Comparison of ENCODE assay signal across 23 cellular contexts in the genomic region with DNA sequence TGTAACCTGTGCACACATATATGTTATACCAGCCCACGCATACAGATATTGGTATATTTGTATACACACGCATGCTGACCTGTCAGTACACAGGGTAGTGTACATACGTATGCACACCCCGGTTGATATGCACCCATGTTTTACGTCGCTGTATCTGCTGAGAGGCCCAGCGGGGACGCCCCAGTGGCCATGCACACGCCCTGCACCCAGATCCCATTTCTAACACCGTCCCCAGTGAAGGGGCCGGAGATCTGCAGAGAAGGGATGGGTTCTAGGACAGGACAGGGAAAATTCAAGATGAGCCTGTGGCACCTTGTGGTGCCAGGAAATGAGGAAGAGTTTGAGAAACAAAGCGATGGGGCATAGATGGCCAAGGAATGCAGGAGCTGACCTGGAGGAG.
"Had no signal": no experiment of that assay in that cellular context is flagged by ENCODE, and none has a peak within 500 bp of the region (broad histone marks: within the 10 kb centered on the region; RNA-seq: fewer than 3 reads in every experiment).

No MANE protein-coding gene starts in this region.

- H3K4me3 Mint-ChIP-seq: activated T-cell treated with anti-CD3 and anti-CD28 coated beads, Interleukin-2, amount 50 U/mL, for 4 hours; dendritic cell treated with granulocyte-macrophage colony-stimulating factor and Interleukin-4, amounts not matched to agents 40 ng/mL and 50 ng/mL, for 4 days; stimulated activated naive CD8-positive, alpha-beta T cell treated with anti-CD3 and anti-CD28 coated beads, Interleukin-15, amount 100 ng/mL, for 72 hours; T-cell had no signal

- H3K9me3 Mint-ChIP-seq: T-cell had no signal

- H3K36me3 Mint-ChIP-seq: T-cell had no signal

- H3K4me3 ChIP-seq: ascending aorta, esophagus muscularis mucosa, gastroesophageal sphincter, heart left ventricle, left ventricle myocardium inferior, prostate gland, right atrium auricular region, suprapubic skin, transverse colon, vagina had no signal

- DNase-seq: activated CD4-positive, alpha-beta T cell treated with anti-CD3 and anti-CD28 coated beads, Interleukin-2, amount 50 U/mL, for 1 hour; activated CD8-positive, alpha-beta memory T cell treated with anti-CD3 and anti-CD28 coated beads, Interleukin-2, amount 50 U/mL, for 4 hours; activated T-cell treated with anti-CD3 and anti-CD28 coated beads, Interleukin-2, amount 50 U/mL, for 4 hours; effector CD8-positive, alpha-beta T cell; left ventricle myocardium inferior; mammary epithelial cell; nucleus accumbens; stimulated activated CD4-positive, alpha-beta T cell treated with anti-CD3 and anti-CD28 coated beads, Interleukin-12 subunit alpha, Interleukin-12 subunit beta, amount 100 ng/mL, for 4 hours; stimulated activated CD4-positive, alpha-beta T cell treated with anti-CD3 and anti-CD28 coated beads, Interleukin-2, amount 100 ng/mL, for 24 hours; stimulated activated naive CD8-positive, alpha-beta T cell treated with anti-CD3 and anti-CD28 coated beads, Interleukin-15, amount 100 ng/mL, for 72 hours; T-cell; transverse colon had no signal

- H3K4me1 Mint-ChIP-seq: stimulated activated naive CD8-positive, alpha-beta T cell treated with anti-CD3 and anti-CD28 coated beads, Interleukin-15, amount 100 ng/mL, for 72 hours had no signal

- ATAC-seq: activated CD4-positive, CD25-positive, alpha-beta regulatory T cell treated with anti-CD3 and anti-CD28 coated beads, Interleukin-2, amount 50 U/mL, for 24 hours; activated T-cell treated with anti-CD3 and anti-CD28 coated beads, Interleukin-2, amount 50 U/mL, for 4 hours; gastroesophageal sphincter; heart left ventricle; SK-N-SH treated with all-trans-retinoic acid at 6 μM for 48 hours; stimulated activated naive CD8-positive, alpha-beta T cell treated with anti-CD3 and anti-CD28 coated beads, Interleukin-15, amount 100 ng/mL, for 72 hours; T-cell had no signal

- H3K27ac ChIP-seq: ascending aorta, esophagus muscularis mucosa, gastroesophageal sphincter, heart left ventricle, left ventricle myocardium inferior, prostate gland, right atrium auricular region, suprapubic skin, transverse colon, vagina had no signal

- H3K9me3 ChIP-seq: ascending aorta, esophagus muscularis mucosa, gastroesophageal sphincter, heart left ventricle, left ventricle myocardium inferior, prostate gland, right atrium auricular region, suprapubic skin, transverse colon, vagina had no signal

- H3K36me3 ChIP-seq: ascending aorta, esophagus muscularis mucosa, gastroesophageal sphincter, heart left ventricle, left ventricle myocardium inferior, prostate gland, right atrium auricular region, suprapubic skin, transverse colon, vagina had no signal

- H3K27me3 ChIP-seq: ascending aorta had no signal

- H3K27ac Mint-ChIP-seq: dendritic cell treated with granulocyte-macrophage colony-stimulating factor and Interleukin-4, amounts not matched to agents 40 ng/mL and 50 ng/mL, for 4 days had no signal

- H3K27me3 Mint-ChIP-seq: stimulated activated naive CD8-positive, alpha-beta T cell treated with anti-CD3 and anti-CD28 coated beads, Interleukin-15, amount 100 ng/mL, for 72 hours had no signal

- H3K4me1 ChIP-seq: ascending aorta, gastroesophageal sphincter, heart left ventricle, left ventricle myocardium inferior, prostate gland, right atrium auricular region, transverse colon, vagina had no signal
